In genomic region chr1:83860506-83861221, GRCh38 we compare ENCODE assay signal across 1 cellular context.
TF ChIP-seq lines count a peak whose summit lies in the region.

No MANE protein-coding gene starts in this region.

TF ChIP-seq in K562, 482 proteins besides CTCF, POLR2A, EP300 and RAD21 (continued from another document and continues in another):
- TF ChIP-seq, protein P1, sequence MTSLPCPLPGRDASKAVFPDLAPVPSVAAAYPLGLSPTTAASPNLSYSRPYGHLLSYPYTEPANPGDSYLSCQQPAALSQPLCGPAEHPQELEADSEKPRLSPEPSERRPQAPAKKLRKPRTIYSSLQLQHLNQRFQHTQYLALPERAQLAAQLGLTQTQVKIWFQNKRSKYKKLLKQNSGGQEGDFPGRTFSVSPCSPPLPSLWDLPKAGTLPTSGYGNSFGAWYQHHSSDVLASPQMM (CRISPR knock-in tag; IDR thresholded peaks at IDR 0.05) = no peak
- TF ChIP-seq, protein P2, sequence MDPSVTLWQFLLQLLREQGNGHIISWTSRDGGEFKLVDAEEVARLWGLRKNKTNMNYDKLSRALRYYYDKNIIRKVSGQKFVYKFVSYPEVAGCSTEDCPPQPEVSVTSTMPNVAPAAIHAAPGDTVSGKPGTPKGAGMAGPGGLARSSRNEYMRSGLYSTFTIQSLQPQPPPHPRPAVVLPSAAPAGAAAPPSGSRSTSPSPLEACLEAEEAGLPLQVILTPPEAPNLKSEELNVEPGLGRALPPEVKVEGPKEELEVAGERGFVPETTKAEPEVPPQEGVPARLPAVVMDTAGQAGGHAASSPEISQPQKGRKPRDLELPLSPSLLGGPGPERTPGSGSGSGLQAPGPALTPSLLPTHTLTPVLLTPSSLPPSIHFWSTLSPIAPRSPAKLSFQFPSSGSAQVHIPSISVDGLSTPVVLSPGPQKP (CRISPR knock-in tag; IDR thresholded peaks at IDR 0.05) = no peak
- TF ChIP-seq, protein P3, sequence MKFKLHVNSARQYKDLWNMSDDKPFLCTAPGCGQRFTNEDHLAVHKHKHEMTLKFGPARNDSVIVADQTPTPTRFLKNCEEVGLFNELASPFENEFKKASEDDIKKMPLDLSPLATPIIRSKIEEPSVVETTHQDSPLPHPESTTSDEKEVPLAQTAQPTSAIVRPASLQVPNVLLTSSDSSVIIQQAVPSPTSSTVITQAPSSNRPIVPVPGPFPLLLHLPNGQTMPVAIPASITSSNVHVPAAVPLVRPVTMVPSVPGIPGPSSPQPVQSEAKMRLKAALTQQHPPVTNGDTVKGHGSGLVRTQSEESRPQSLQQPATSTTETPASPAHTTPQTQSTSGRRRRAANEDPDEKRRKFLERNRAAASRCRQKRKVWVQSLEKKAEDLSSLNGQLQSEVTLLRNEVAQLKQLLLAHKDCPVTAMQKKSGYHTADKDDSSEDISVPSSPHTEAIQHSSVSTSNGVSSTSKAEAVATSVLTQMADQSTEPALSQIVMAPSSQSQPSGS (CRISPR knock-in tag; IDR thresholded peaks at IDR 0.05) = no peak
- TF ChIP-seq, protein P4, sequence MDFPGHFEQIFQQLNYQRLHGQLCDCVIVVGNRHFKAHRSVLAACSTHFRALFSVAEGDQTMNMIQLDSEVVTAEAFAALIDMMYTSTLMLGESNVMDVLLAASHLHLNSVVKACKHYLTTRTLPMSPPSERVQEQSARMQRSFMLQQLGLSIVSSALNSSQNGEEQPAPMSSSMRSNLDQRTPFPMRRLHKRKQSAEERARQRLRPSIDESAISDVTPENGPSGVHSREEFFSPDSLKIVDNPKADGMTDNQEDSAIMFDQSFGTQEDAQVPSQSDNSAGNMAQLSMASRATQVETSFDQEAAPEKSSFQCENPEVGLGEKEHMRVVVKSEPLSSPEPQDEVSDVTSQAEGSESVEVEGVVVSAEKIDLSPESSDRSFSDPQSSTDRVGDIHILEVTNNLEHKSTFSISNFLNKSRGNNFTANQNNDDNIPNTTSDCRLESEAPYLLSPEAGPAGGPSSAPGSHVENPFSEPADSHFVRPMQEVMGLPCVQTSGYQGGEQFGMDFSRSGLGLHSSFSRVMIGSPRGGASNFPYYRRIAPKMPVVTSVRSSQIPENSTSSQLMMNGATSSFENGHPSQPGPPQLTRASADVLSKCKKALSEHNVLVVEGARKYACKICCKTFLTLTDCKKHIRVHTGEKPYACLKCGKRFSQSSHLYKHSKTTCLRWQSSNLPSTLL (IDR thresholded peaks at IDR 0.05) = no peak
- TF ChIP-seq KLF1 (tag; IDR thresholded peaks at IDR 0.05) = no peak
- no peak for TF ChIP-seq ETV5 (CRISPR knock-in tag; IDR thresholded peaks at IDR 0.05; ENCODE audit: low read depth)
- TF ChIP-seq NFE2L1 (tag; IDR thresholded peaks at IDR 0.05; ENCODE audit: borderline replicate concordance, low read depth) = no peak
- no peak for TF ChIP-seq MYBL2 (IDR thresholded peaks at IDR 0.05; ENCODE audit: low read depth)
- no peak for TF ChIP-seq MYBL2 (CRISPR knock-in tag; IDR thresholded peaks at IDR 0.05; ENCODE audit: borderline replicate concordance)
- no peak for TF ChIP-seq ZBTB40 (IDR thresholded peaks at IDR 0.05)
- no peak for TF ChIP-seq ZBTB40 (CRISPR knock-in tag; IDR thresholded peaks at IDR 0.05)
- TF ChIP-seq ZNF444 (CRISPR knock-in tag; IDR thresholded peaks at IDR 0.05) = no peak
- TF ChIP-seq SMC3 (conservative IDR thresholded peaks at IDR 0.05; ENCODE audit: insufficient read depth, low read depth, low read length) = peak; percentile 64
- no peak for TF ChIP-seq TEAD4 (IDR thresholded peaks at IDR 0.05; ENCODE audit: low read length)
- no peak for TF ChIP-seq TEAD4 (CRISPR knock-in tag; IDR thresholded peaks at IDR 0.05; ENCODE audit: borderline replicate concordance)
- TF ChIP-seq HCFC1 (IDR thresholded peaks at IDR 0.05; ENCODE audit: low read depth, low read length) = no peak
- no peak for TF ChIP-seq CCNT2 (IDR thresholded peaks at IDR 0.05; ENCODE audit: borderline replicate concordance, extremely low read depth, insufficient read length, low read depth, low read length)
- TF ChIP-seq BCOR (IDR thresholded peaks at IDR 0.05) = no peak
- TF ChIP-seq SIN3B (IDR thresholded peaks at IDR 0.05; ENCODE audit: low read depth) = no peak
- TF ChIP-seq ZBTB11 (CRISPR knock-in tag; IDR thresholded peaks at IDR 0.05) = no peak
- TF ChIP-seq, protein P5, sequence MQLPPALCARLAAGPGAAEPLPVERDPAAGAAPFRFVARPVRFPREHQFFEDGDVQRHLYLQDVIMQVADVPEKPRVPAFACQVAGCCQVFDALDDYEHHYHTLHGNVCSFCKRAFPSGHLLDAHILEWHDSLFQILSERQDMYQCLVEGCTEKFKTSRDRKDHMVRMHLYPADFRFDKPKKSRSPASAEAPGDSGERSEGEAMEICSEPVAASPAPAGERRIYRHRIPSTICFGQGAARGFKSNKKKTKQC (CRISPR knock-in tag; IDR thresholded peaks at IDR 0.05) = 0 out of 2 replicates have a peak, but pooled peaks have one; percentile 37
- no peak for TF ChIP-seq PML (IDR thresholded peaks at IDR 0.05; ENCODE audit: low read length)
- TF ChIP-seq, protein P6, sequence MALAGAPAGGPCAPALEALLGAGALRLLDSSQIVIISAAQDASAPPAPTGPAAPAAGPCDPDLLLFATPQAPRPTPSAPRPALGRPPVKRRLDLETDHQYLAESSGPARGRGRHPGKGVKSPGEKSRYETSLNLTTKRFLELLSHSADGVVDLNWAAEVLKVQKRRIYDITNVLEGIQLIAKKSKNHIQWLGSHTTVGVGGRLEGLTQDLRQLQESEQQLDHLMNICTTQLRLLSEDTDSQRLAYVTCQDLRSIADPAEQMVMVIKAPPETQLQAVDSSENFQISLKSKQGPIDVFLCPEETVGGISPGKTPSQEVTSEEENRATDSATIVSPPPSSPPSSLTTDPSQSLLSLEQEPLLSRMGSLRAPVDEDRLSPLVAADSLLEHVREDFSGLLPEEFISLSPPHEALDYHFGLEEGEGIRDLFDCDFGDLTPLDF (CRISPR knock-in tag; IDR thresholded peaks at IDR 0.05) = no peak
- TF ChIP-seq GATA2 (CRISPR knock-in tag; IDR thresholded peaks at IDR 0.05) = no peak
